In genomic region chrX:153794897-153795816, GRCh38 we compare ENCODE assay signal across 8 cellular contexts. TPM values are rescaled to one million over a fixed set of nuclear protein-coding genes. Genes with fewer than 3 reads are reported as not detected.
A peak's percentile ranks its signal among the peaks of the same experiment; 100 is the strongest.
DNase-seq lines count a peak whose midpoint lies in the region; ATAC-seq, FAIRE-seq and TF ChIP-seq lines count a peak whose summit lies in the region.

No MANE protein-coding gene starts in this region.

- H3K27me3 Mint-ChIP-seq in T-helper 2 cell treated with Interferon-gamma antibody and Interleukin-4, amounts not matched to agents 5 μg/mL and 100 μg/mL, for 36 hours (ENCODE audit: low read depth) = no peaks in the 10 kb centered on the region

- peak; percentile 7 for ATAC-seq in esophagus mucosa

- peaks cover 9% of the 10 kb centered on the region for H3K4me1 Mint-ChIP-seq in T-helper 2 cell treated with Interferon-gamma antibody and Interleukin-4, amounts not matched to agents 5 μg/mL and 100 μg/mL, for 36 hours (ENCODE audit: low read depth)

- H3K4me1 ChIP-seq in neutrophil (ENCODE audit: control insufficient read depth in 1 of 2, insufficient read depth in 1 of 2, low read depth in 1 of 2, low read length in 1 of 2) = peaks cover 21% of the 10 kb centered on the region in 2 experiments

- TF ChIP-seq CTCF in neutrophil (IDR thresholded peaks at IDR 0.05) = no peak

- no peaks in the 10 kb centered on the region for H3K9me3 Mint-ChIP-seq in T-helper 2 cell treated with Interferon-gamma antibody and Interleukin-4, amounts not matched to agents 5 μg/mL and 100 μg/mL, for 36 hours

- DNase-seq in DMS53 (lab: John Stamatoyannopoulos, UW) (peak; percentile 54), DMS53 treated with DMSO at 0.1 percent for 48 hours (lab: John Stamatoyannopoulos, UW; ENCODE audit: unreplicated experiment) (no peak), cortex of kidney (lab: John Stamatoyannopoulos, UW) (no peak), HTR-8/SVneo (ENCODE audit: insufficient read length, low spot score) (no peak)
- no peak for DNase-seq in T-helper 2 cell treated with Interferon-gamma antibody and Interleukin-4, amounts not matched to agents 5 μg/mL and 100 μg/mL, for 36 hours (ENCODE audit: low spot score)
- no peak for DNase-seq in activated CD8-positive, alpha-beta memory T cell treated with anti-CD3 and anti-CD28 coated beads, Interleukin-2, amount 50 U/mL, for 4 hours

- H3K36me3 Mint-ChIP-seq in T-helper 2 cell treated with Interferon-gamma antibody and Interleukin-4, amounts not matched to agents 5 μg/mL and 100 μg/mL, for 36 hours (ENCODE audit: low read depth) = peaks cover 26% of the 10 kb centered on the region

- H3K36me3 ChIP-seq in neutrophil = peaks cover 22% of the 10 kb centered on the region

- H3K27me3 ChIP-seq in neutrophil = no peaks in the 10 kb centered on the region

- H3K9me3 ChIP-seq in neutrophil = no peaks in the 10 kb centered on the region

- H3K4me3 Mint-ChIP-seq in T-helper 2 cell treated with Interferon-gamma antibody and Interleukin-4, amounts not matched to agents 5 μg/mL and 100 μg/mL, for 36 hours = peak overlapping the region; percentile 96

- peak overlapping the region; percentile 95 for H3K27ac ChIP-seq in neutrophil

- peak overlapping the region; percentile 89 for H3K27ac Mint-ChIP-seq in T-helper 2 cell treated with Interferon-gamma antibody and Interleukin-4, amounts not matched to agents 5 μg/mL and 100 μg/mL, for 36 hours

- peak overlapping the region; percentile 78 to 79 for H3K4me3 ChIP-seq in neutrophil (ENCODE audit: low read depth in 1 of 2, low read length in 1 of 2)

- FAIRE-seq in HTR-8/SVneo (lab: Jason Lieb, UNC) = no peak

RNA-seq across cellular contexts. Expression of gene SSR4, which starts 0.7 kb away (rescaled TPM):
- 168 TPM for total RNA-seq in esophagus mucosa

RNA-seq across cellular contexts. Expression of gene IDH3G, which starts 1.0 kb away (rescaled TPM):
- total RNA-seq in esophagus mucosa = 32.6 TPM

RNA-seq across cellular contexts. Expression of gene SRPK3, which starts 14.3 kb away (rescaled TPM):
- 0.12 TPM for total RNA-seq in esophagus mucosa

RNA-seq across cellular contexts. Expression of gene PLXNB3, which starts 31.1 kb away (rescaled TPM):
- total RNA-seq in esophagus mucosa = 11.2 TPM

RNA-seq across cellular contexts. Expression of gene PDZD4, which starts 35.2 kb away (rescaled TPM):
- total RNA-seq in esophagus mucosa = 0.68 TPM
